ENCODE assay signal across 1 cellular context in the genomic region with DNA sequence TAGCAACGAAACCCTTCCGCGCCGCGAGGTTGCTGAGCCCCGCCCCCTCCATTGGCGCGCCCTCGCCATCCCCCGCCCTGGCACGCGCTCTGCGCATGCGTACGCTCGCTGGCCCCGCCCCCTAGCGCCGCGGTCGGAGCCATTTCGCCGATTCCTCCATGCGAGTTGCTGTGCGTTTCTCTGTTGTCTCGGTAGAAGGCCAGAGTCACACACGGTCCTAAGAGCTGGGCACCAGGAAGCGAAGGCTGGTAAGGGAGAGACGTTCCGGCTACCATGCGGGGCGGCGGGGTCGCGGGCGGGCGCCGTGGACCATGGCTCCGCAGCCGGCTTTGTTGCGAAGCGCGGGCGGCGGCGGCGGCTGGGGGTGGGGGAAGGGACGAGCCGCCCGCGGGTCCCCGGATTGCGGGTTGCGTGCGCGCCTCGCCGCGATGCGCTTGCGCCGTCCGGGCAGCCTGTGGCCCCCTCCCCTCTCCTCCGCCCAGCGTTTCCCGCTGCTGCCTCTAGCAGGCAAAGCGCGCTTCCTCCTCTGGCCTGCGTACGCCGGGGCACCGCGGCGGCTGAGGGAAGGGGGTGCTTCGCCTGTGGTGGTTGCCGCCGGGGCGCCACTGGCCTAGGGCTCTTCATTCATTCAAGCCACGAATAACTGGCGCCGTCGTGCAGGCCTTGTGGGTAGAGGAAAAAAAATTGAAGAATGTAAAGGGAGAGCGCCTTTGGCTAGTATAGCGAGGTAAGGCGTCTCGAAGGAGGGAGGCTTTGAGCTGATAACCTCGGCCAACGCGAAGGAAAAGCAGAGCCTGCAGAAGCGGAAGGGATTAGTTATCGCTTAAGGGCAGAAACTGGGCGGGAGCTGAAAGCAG.
A peak's percentile ranks its signal among the peaks of the same experiment; 100 is the strongest.
TF ChIP-seq lines count a peak whose summit lies in the region.

A gene (plus strand): TSS at position 139 of the 857 bp plus-strand sequence. CDS start 3,220 bp downstream, outside the sequence.

TF ChIP-seq in GM12878, 131 proteins besides CTCF, POLR2A, EP300 and RAD21 (continued from another document and continues in another):
- TF ChIP-seq, protein P1, sequence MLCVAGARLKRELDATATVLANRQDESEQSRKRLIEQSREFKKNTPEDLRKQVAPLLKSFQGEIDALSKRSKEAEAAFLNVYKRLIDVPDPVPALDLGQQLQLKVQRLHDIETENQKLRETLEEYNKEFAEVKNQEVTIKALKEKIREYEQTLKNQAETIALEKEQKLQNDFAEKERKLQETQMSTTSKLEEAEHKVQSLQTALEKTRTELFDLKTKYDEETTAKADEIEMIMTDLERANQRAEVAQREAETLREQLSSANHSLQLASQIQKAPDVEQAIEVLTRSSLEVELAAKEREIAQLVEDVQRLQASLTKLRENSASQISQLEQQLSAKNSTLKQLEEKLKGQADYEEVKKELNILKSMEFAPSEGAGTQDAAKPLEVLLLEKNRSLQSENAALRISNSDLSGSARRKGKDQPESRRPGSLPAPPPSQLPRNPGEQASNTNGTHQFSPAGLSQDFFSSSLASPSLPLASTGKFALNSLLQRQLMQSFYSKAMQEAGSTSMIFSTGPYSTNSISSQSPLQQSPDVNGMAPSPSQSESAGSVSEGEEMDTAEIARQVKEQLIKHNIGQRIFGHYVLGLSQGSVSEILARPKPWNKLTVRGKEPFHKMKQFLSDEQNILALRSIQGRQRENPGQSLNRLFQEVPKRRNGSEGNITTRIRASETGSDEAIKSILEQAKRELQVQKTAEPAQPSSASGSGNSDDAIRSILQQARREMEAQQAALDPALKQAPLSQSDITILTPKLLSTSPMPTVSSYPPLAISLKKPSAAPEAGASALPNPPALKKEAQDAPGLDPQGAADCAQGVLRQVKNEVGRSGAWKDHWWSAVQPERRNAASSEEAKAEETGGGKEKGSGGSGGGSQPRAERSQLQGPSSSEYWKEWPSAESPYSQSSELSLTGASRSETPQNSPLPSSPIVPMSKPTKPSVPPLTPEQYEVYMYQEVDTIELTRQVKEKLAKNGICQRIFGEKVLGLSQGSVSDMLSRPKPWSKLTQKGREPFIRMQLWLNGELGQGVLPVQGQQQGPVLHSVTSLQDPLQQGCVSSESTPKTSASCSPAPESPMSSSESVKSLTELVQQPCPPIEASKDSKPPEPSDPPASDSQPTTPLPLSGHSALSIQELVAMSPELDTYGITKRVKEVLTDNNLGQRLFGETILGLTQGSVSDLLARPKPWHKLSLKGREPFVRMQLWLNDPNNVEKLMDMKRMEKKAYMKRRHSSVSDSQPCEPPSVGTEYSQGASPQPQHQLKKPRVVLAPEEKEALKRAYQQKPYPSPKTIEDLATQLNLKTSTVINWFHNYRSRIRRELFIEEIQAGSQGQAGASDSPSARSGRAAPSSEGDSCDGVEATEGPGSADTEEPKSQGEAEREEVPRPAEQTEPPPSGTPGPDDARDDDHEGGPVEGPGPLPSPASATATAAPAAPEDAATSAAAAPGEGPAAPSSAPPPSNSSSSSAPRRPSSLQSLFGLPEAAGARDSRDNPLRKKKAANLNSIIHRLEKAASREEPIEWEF (IDR thresholded peaks at IDR 0.05; ENCODE audit: insufficient replicate concordance, low read depth, low read length) = no peak
- TF ChIP-seq, protein P2, sequence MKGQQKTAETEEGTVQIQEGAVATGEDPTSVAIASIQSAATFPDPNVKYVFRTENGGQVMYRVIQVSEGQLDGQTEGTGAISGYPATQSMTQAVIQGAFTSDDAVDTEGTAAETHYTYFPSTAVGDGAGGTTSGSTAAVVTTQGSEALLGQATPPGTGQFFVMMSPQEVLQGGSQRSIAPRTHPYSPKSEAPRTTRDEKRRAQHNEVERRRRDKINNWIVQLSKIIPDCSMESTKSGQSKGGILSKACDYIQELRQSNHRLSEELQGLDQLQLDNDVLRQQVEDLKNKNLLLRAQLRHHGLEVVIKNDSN (IDR thresholded peaks at IDR 0.05; ENCODE audit: borderline replicate concordance, extremely low read length, insufficient read depth, low read depth, low read length) = peak; percentile 75
- TF ChIP-seq PAX5 (IDR thresholded peaks at IDR 0.05; ENCODE audit: borderline replicate concordance, low read depth, low read length) (peak; percentile 25; the same call in 1 of the 2 replicates), TBL1XR1 (IDR thresholded peaks at IDR 0.05; ENCODE audit: low read depth, low read length) (peak; percentile 29), KLF5 (IDR thresholded peaks at IDR 0.05; ENCODE audit: partially characterized antibody) (no peak), BCL11A (IDR thresholded peaks at IDR 0.05; ENCODE audit: low read depth, low read length) (no peak), IKZF1 (conservative IDR thresholded peaks at IDR 0.05) (peak; percentile 84), ZBED1 (IDR thresholded peaks at IDR 0.05; ENCODE audit: borderline replicate concordance) (no peak), CEBPB (IDR thresholded peaks at IDR 0.05; ENCODE audit: borderline replicate concordance in 1 of 2, low read depth in 2 of 2, low read length in 2 of 2) (no peak), ZNF217 (IDR thresholded peaks at IDR 0.05) (peak; percentile 66; the same call in 1 of the 2 replicates), CREM (IDR thresholded peaks at IDR 0.05; ENCODE audit: low read depth) (peak; percentile 3; the same call in 1 of the 2 replicates), YY1 (IDR thresholded peaks at IDR 0.05; ENCODE audit: low read depth, low read length) (peak; percentile 93), TCF3 (IDR thresholded peaks at IDR 0.05; ENCODE audit: borderline replicate concordance, insufficient read depth, low read depth, low read length) (no peak), HDAC6 (IDR thresholded peaks at IDR 0.05; ENCODE audit: unreplicated experiment) (no peak), BHLHE40 (IDR thresholded peaks at IDR 0.05; ENCODE audit: borderline replicate concordance in 1 of 2, low read depth in 2 of 2, low read length in 1 of 2) (peak; percentile 8 to 61; a peak in 2 of 4 replicates), MYC (IDR thresholded peaks at IDR 0.05; ENCODE audit: insufficient read depth, insufficient read length, insufficient replicate concordance, low read length, severe bottlenecking) (peak; percentile 77), POU2F2 (IDR thresholded peaks at IDR 0.05; ENCODE audit: borderline replicate concordance, low read depth, low read length) (peak; percentile 47; the same call in 1 of the 3 replicates), FOS (IDR thresholded peaks at IDR 0.05; ENCODE audit: borderline replicate concordance, extremely low read depth, insufficient read length) (no peak), RB1 (IDR thresholded peaks at IDR 0.05; ENCODE audit: borderline replicate concordance) (peak; percentile 83; the same call in 1 of the 2 replicates), JUND (IDR thresholded peaks at IDR 0.05; ENCODE audit: low read depth, low read length) (no peak), HCFC1 (IDR thresholded peaks at IDR 0.05; ENCODE audit: low read length) (peak; percentile 35; the same call in 1 of the 2 replicates), FOXM1 (IDR thresholded peaks at IDR 0.05; ENCODE audit: low read depth, low read length) (no peak), SUPT20H (IDR thresholded peaks at IDR 0.05; ENCODE audit: borderline replicate concordance, control insufficient read depth, low read depth, low read length) (no peak), POLR2AphosphoS5 (IDR thresholded peaks at IDR 0.05; ENCODE audit: low read length) (peak; percentile 96), RAD51 (IDR thresholded peaks at IDR 0.05) (no peak; the same call in 1 of the 2 replicates), POLR2AphosphoS2 (IDR thresholded peaks at IDR 0.05; ENCODE audit: low read depth, low read length) (peak; percentile 83; the same call in 1 of the 2 replicates), RFX5 (IDR thresholded peaks at IDR 0.05; ENCODE audit: low read depth, low read length) (peak; percentile 29; the same call in 1 of the 2 replicates), ESRRA (IDR thresholded peaks at IDR 0.05; ENCODE audit: low read length) (no peak), SMAD5 (IDR thresholded peaks at IDR 0.05; ENCODE audit: low read depth) (peak; percentile 97), TCF7 (IDR thresholded peaks at IDR 0.05; ENCODE audit: borderline replicate concordance) (no peak), SRF (IDR thresholded peaks at IDR 0.05; ENCODE audit: low read depth in 2 of 2, low read length in 2 of 2) (peak; percentile 55 to 63; a peak in 2 of 4 replicates), NFIC (IDR thresholded peaks at IDR 0.05; ENCODE audit: low read depth, low read length) (no peak)
- TF ChIP-seq, protein P3, sequence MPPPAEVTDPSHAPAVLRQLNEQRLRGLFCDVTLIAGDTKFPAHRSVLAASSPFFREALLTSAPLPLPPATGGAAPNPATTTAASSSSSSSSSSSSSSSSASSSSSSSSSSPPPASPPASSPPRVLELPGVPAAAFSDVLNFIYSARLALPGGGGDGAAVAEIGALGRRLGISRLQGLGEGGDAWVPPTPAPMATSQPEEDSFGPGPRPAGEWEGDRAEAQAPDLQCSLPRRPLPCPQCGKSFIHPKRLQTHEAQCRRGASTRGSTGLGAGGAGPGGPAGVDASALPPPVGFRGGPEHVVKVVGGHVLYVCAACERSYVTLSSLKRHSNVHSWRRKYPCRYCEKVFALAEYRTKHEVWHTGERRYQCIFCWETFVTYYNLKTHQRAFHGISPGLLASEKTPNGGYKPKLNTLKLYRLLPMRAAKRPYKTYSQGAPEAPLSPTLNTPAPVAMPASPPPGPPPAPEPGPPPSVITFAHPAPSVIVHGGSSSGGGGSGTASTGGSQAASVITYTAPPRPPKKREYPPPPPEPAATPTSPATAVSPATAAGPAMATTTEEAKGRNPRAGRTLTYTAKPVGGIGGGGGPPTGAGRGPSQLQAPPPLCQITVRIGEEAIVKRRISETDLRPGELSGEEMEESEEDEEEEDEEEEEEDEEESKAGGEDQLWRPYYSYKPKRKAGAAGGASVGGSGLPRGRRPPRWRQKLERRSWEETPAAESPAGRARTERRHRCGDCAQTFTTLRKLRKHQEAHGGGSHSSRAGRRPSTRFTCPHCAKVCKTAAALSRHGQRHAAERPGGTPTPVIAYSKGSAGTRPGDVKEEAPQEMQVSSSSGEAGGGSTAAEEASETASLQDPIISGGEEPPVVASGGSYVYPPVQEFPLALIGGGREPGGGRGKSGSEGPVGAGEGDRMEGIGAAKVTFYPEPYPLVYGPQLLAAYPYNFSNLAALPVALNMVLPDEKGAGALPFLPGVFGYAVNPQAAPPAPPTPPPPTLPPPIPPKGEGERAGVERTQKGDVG (CRISPR knock-in tag; IDR thresholded peaks at IDR 0.05) = no peak
- TF ChIP-seq, protein P4, sequence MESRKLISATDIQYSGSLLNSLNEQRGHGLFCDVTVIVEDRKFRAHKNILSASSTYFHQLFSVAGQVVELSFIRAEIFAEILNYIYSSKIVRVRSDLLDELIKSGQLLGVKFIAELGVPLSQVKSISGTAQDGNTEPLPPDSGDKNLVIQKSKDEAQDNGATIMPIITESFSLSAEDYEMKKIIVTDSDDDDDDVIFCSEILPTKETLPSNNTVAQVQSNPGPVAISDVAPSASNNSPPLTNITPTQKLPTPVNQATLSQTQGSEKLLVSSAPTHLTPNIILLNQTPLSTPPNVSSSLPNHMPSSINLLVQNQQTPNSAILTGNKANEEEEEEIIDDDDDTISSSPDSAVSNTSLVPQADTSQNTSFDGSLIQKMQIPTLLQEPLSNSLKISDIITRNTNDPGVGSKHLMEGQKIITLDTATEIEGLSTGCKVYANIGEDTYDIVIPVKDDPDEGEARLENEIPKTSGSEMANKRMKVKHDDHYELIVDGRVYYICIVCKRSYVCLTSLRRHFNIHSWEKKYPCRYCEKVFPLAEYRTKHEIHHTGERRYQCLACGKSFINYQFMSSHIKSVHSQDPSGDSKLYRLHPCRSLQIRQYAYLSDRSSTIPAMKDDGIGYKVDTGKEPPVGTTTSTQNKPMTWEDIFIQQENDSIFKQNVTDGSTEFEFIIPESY (IDR thresholded peaks at IDR 0.05) = no peak
- TF ChIP-seq, protein P5, sequence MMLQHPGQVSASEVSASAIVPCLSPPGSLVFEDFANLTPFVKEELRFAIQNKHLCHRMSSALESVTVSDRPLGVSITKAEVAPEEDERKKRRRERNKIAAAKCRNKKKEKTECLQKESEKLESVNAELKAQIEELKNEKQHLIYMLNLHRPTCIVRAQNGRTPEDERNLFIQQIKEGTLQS (IDR thresholded peaks at IDR 0.05; ENCODE audit: borderline replicate concordance, extremely low read depth, low read depth, low read length) = 0 out of 2 replicates have a peak, but pooled peaks have one; percentile 25
- TF ChIP-seq, protein P6, sequence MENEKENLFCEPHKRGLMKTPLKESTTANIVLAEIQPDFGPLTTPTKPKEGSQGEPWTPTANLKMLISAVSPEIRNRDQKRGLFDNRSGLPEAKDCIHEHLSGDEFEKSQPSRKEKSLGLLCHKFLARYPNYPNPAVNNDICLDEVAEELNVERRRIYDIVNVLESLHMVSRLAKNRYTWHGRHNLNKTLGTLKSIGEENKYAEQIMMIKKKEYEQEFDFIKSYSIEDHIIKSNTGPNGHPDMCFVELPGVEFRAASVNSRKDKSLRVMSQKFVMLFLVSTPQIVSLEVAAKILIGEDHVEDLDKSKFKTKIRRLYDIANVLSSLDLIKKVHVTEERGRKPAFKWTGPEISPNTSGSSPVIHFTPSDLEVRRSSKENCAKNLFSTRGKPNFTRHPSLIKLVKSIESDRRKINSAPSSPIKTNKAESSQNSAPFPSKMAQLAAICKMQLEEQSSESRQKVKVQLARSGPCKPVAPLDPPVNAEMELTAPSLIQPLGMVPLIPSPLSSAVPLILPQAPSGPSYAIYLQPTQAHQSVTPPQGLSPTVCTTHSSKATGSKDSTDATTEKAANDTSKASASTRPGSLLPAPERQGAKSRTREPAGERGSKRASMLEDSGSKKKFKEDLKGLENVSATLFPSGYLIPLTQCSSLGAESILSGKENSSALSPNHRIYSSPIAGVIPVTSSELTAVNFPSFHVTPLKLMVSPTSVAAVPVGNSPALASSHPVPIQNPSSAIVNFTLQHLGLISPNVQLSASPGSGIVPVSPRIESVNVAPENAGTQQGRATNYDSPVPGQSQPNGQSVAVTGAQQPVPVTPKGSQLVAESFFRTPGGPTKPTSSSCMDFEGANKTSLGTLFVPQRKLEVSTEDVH (IDR thresholded peaks at IDR 0.05; ENCODE audit: low read depth, partially characterized antibody) = no peak
- TF ChIP-seq, protein P7, sequence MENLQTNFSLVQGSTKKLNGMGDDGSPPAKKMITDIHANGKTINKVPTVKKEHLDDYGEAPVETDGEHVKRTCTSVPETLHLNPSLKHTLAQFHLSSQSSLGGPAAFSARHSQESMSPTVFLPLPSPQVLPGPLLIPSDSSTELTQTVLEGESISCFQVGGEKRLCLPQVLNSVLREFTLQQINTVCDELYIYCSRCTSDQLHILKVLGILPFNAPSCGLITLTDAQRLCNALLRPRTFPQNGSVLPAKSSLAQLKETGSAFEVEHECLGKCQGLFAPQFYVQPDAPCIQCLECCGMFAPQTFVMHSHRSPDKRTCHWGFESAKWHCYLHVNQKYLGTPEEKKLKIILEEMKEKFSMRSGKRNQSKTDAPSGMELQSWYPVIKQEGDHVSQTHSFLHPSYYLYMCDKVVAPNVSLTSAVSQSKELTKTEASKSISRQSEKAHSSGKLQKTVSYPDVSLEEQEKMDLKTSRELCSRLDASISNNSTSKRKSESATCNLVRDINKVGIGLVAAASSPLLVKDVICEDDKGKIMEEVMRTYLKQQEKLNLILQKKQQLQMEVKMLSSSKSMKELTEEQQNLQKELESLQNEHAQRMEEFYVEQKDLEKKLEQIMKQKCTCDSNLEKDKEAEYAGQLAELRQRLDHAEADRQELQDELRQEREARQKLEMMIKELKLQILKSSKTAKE (IDR thresholded peaks at IDR 0.05; ENCODE audit: low read depth, poor library complexity, severe bottlenecking) = no peak
- TF ChIP-seq, protein P8, sequence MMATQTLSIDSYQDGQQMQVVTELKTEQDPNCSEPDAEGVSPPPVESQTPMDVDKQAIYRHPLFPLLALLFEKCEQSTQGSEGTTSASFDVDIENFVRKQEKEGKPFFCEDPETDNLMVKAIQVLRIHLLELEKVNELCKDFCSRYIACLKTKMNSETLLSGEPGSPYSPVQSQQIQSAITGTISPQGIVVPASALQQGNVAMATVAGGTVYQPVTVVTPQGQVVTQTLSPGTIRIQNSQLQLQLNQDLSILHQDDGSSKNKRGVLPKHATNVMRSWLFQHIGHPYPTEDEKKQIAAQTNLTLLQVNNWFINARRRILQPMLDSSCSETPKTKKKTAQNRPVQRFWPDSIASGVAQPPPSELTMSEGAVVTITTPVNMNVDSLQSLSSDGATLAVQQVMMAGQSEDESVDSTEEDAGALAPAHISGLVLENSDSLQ (IDR thresholded peaks at IDR 0.05) = 0 out of 2 replicates have a peak, but pooled peaks have one; percentile 4
